Comparison of ENCODE assay signal across 8 cellular contexts in genomic region chrX:70434352-70434866, GRCh38. TPM values are rescaled to one million over a fixed set of nuclear protein-coding genes. Genes with fewer than 3 reads are reported as not detected.
DNase-seq lines count a peak whose midpoint lies in the region; ATAC-seq and TF ChIP-seq lines count a peak whose summit lies in the region.

No MANE protein-coding gene starts in this region.

- TF ChIP-seq CTCF in GM13976 (IDR thresholded peaks at IDR 0.05; ENCODE audit: borderline replicate concordance, control extremely low read depth, extremely low read depth, insufficient read depth, missing control alignments) (no peak), astrocyte of the spinal cord (IDR thresholded peaks at IDR 0.05; ENCODE audit: low read depth, low read length) (no peak)

- peak; percentile 64 for ATAC-seq in HG02852 (IDR thresholded peaks at IDR 0.05; ENCODE audit: unreplicated experiment)

- DNase-seq in GM13976 (ENCODE audit: low spot score): peak; percentile 87
- peak; percentile 34 for DNase-seq in NCI-H1694 (lab: John Stamatoyannopoulos, UW)
- peak in 4 of 5 experiments; percentile 19 to 64 (median 43) for DNase-seq in T-helper 2 cell
- peak; percentile 80 for DNase-seq in astrocyte of the spinal cord (ENCODE audit: low read depth, low spot score)
- peak in 50 of 51 donors; percentile 3 to 89 (median 70) for DNase-seq in hypothalamus (lab: John Stamatoyannopoulos, UW)
- DNase-seq in renal cortical epithelial cell (ENCODE audit: low read depth): peak; percentile 65
- no peak for DNase-seq in central memory CD4-positive, alpha-beta T cell

- H3K4me3 ChIP-seq in astrocyte of the spinal cord (ENCODE audit: low read depth, low read length): peak overlapping the region; percentile 67

- in situ Hi-C loops in GM13976 (cut with MboI; ENCODE audit: low sequenced_read_pairs, unreplicated experiment) (no loop called here), astrocyte of the spinal cord (cut with HindIII; ENCODE audit: low sequenced_read_pairs) (no loop called here)

RNA-seq across cellular contexts. Expression of gene DLG3, which starts 10.2 kb away (rescaled TPM):
- total RNA-seq in renal cortical epithelial cell: 33.5 and 34.2 TPM in 2 replicates

RNA-seq across cellular contexts. Expression of gene GDPD2, which starts 11.3 kb away (rescaled TPM):
- total RNA-seq in renal cortical epithelial cell: 0.05 TPM in 1 of 2 replicates, not detected in the other
